Comparison of ENCODE assay signal across 8 cellular contexts in the genomic region with DNA sequence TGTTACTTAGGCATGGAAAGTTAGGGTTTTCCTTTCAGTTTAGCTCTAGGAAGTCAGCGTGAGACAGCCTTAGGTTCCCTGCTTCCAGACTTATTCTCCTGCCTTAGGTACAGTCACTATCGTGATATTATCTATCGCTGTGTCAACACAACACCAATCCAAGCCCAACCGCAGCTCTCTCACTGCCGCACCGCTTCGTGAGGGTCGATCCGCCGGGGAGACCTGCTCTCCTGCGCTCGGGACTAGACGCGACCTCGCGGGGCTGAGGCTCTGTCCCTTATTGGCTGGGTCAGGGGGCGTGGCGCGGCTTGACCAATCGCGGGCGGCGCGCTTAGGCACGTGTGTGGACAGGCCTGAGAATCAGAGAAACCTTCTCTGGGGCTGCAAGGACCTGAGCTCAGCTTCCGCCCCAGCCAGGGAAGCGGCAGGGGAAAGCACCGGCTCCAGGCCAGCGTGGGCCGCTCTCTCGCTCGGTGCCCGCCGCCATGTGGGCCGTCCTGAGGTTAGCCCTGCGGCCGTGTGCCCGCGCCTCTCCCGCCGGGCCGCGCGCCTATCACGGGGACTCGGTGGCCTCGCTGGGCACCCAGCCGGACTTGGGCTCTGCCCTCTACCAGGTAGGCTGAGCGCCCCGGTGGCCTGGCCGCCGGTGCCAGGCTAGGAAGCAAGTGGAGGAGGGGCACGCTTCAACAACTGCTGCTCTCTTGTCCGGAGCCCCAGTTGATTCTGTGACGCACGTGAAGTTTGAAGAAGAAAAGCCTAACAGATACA. TPM values are rescaled to one million over a fixed set of nuclear protein-coding genes. Genes with fewer than 3 reads are reported as not detected.
DNase-seq lines count a peak whose midpoint lies in the region; ATAC-seq, FAIRE-seq and TF ChIP-seq lines count a peak whose summit lies in the region.

A gene (plus strand): TSS at position 400 of the 768 bp plus-strand sequence. CDS start 86 bp downstream, at position 486.

- TF ChIP-seq POLR2A in GM12892 (IDR thresholded peaks at IDR 0.05; ENCODE audit: low read depth, low read length) (peak; percentile 96), tibial nerve (IDR thresholded peaks at IDR 0.05) (peak in 1 of 2 donors; percentile 65)

- peak within 1 kb of the TSS; percentile 56 for H4K12ac ChIP-seq in trophoblast cell (ENCODE audit: low read depth, low read length)

- peak within 1 kb of the TSS; percentile 69 for H3K9ac ChIP-seq in trophoblast cell (ENCODE audit: low read length)

- DNase-seq in GM12892 (ENCODE audit: insufficient read length) (peak; percentile 89), NCI-H1436 treated with DMSO at 0.1 percent for 48 hours (lab: John Stamatoyannopoulos, UW) (peak; percentile 68), T follicular helper cell (ENCODE audit: low read depth) (peak; percentile 92), cardiac septum (ENCODE audit: low spot score) (peak; percentile 97), trophoblast cell (peak; percentile 99), tibial nerve (ENCODE audit: low spot score in 2 of 2) (peak; percentile 97)

- H3K14ac ChIP-seq in trophoblast cell (ENCODE audit: low read length), result peak within 1 kb of the TSS; percentile 82

- peak within 1 kb of the TSS; percentile 70 for H3K4me2 ChIP-seq in trophoblast cell (ENCODE audit: low read length)

- no peak for TF ChIP-seq CTCF in tibial nerve (IDR thresholded peaks at IDR 0.05)

- 0% methylated on average over 56 of the region's 56 CpGs for WGBS in adipose tissue, 3 donors
- WGBS in trophoblast cell (ENCODE audit: extremely low coverage, insufficient coverage, insufficient read length), result no CpG with 5 or more reads among the region's 56 CpGs
- 0 to 1% methylated on average over 45 to 48 of the region's 56 CpGs for WGBS in tibial nerve, 2 donors

- peak; percentile 94 for FAIRE-seq in GM12892 (lab: Jason Lieb, UNC)

- H3K27me3 ChIP-seq in trophoblast cell (ENCODE audit: insufficient read depth, low read length) (no peaks in the 10 kb centered on the region), tibial nerve (no peaks in the 10 kb centered on the region)

- peak within 1 kb of the TSS; percentile 73 for H3K18ac ChIP-seq in trophoblast cell (ENCODE audit: low read length)

- peak within 1 kb of the TSS; percentile 74 for H2BK120ac ChIP-seq in trophoblast cell (ENCODE audit: insufficient read depth, low read length, poor library complexity)

- intact Hi-C loops in cardiac septum (cut with DNase I), result no loop called here

- peak within 1 kb of the TSS; percentile 61 for H3K4ac ChIP-seq in trophoblast cell (ENCODE audit: low read depth, low read length)

- peaks cover 2 to 3% of the 10 kb centered on the region in 2 experiments for H3K4me1 ChIP-seq in trophoblast cell (ENCODE audit: control insufficient read depth in 1 of 2, insufficient read depth in 2 of 2, low read length in 2 of 2)
- peaks cover 0 to 36% (median 12%) of the 10 kb centered on the region in 4 donors for H3K4me1 ChIP-seq in tibial nerve

- H2BK12ac ChIP-seq in trophoblast cell (ENCODE audit: low read length), result no peak within 1 kb of the TSS

- peak within 1 kb of the TSS; percentile 50 for H2BK5ac ChIP-seq in trophoblast cell (ENCODE audit: low read depth, low read length, poor library complexity)

- H2AFZ ChIP-seq in trophoblast cell (ENCODE audit: insufficient read depth, low read length, poor library complexity), result peak within 1 kb of the TSS; percentile 85

- peak within 1 kb of the TSS; percentile 32 for H2AK5ac ChIP-seq in trophoblast cell (ENCODE audit: low read length)

- H3K27ac ChIP-seq in adipose tissue (ENCODE audit: low read depth, low read length), result no peak within 1 kb of the TSS
- peak within 1 kb of the TSS; percentile 61 for H3K27ac ChIP-seq in trophoblast cell (ENCODE audit: low read depth, low read length)
- peak within 1 kb of the TSS; percentile 61 to 92 (median 84) for H3K27ac ChIP-seq in tibial nerve

- peak within 1 kb of the TSS; percentile 92 for H4K8ac ChIP-seq in trophoblast cell (ENCODE audit: low read depth, low read length)

- no peak within 1 kb of the TSS for H3K23ac ChIP-seq in trophoblast cell (ENCODE audit: low read length)

- no peaks in the 10 kb centered on the region for H3K9me3 ChIP-seq in trophoblast cell (ENCODE audit: insufficient read depth, low read depth, low read length)
- H3K9me3 ChIP-seq in tibial nerve, result no peaks in the 10 kb centered on the region

- peak within 1 kb of the TSS; percentile 84 for H3K4me3 ChIP-seq in trophoblast cell (ENCODE audit: low read depth, low read length)
- peak within 1 kb of the TSS; percentile 71 to 90 (median 86) for H3K4me3 ChIP-seq in tibial nerve

- peaks cover 7% of the 10 kb centered on the region for H3K79me1 ChIP-seq in trophoblast cell (ENCODE audit: low read length)

- peak; percentile 98 for ATAC-seq in HG02840 (IDR thresholded peaks at IDR 0.05; ENCODE audit: low FRiP score, unreplicated experiment)

- H4K91ac ChIP-seq in trophoblast cell (ENCODE audit: low read depth, low read length), result peak within 1 kb of the TSS; percentile 74

- H3K79me2 ChIP-seq in trophoblast cell (ENCODE audit: control insufficient read depth, insufficient read depth, low read length, poor library complexity), result peaks cover 5% of the 10 kb centered on the region

- peak; percentile 20 to 88 for TF ChIP-seq EP300 in tibial nerve (IDR thresholded peaks at IDR 0.05)

- H3K36me3 ChIP-seq in trophoblast cell (ENCODE audit: control insufficient read depth in 1 of 2, insufficient read depth in 2 of 2, low read length in 2 of 2) (no peaks in the 10 kb centered on the region), tibial nerve (no peaks in the 10 kb centered on the region)

RNA-seq across cellular contexts. Expression of the gene that starts here (rescaled TPM):
- polyA plus RNA-seq in GM12892 (2012; ENCODE audit: missing spikeins), result 67.8 TPM
- polyA plus RNA-seq in adipose tissue, result 10 to 100 TPM; 16.7 to 54.7 (median 29.6) TPM
- total RNA-seq in cardiac septum (85.6 TPM), tibial nerve (10 to 100 TPM; 31.5 to 46.9 (median 37.6) TPM)
- polyA plus RNA-seq in trophoblast cell (2013), result 24.0 and 24.3 TPM in 2 replicates
